In genomic region chr4:186845137-186845842, GRCh38 we compare ENCODE assay signal across 8 cellular contexts.
DNase-seq lines count a peak whose midpoint lies in the region; ATAC-seq and TF ChIP-seq lines count a peak whose summit lies in the region.

No MANE protein-coding gene starts in this region.

- no peaks in the 10 kb centered on the region for H3K27me3 ChIP-seq in adipocyte (replicated peaks; ENCODE audit: control insufficient read depth, insufficient read depth, low read length)
- no peaks in the 10 kb centered on the region for H3K27me3 ChIP-seq in hepatocyte
- H3K27me3 ChIP-seq in subcutaneous abdominal adipose tissue (ENCODE audit: control insufficient read depth in 5 of 5, insufficient read depth in 4 of 5, low read length in 5 of 5), result no peaks in the 10 kb centered on the region

- 64% methylated on average over 9 of the region's 9 CpGs for WGBS in hepatocyte (ENCODE audit: low lambda C conversion rate, missing lambda C conversion rate)

- H3K4me1 ChIP-seq in adipocyte (ENCODE audit: control insufficient read depth, insufficient read depth, low read length), result peaks cover 34% of the 10 kb centered on the region
- H3K4me1 ChIP-seq in hepatocyte (ENCODE audit: insufficient read depth), result peaks cover 13% of the 10 kb centered on the region
- H3K4me1 ChIP-seq in subcutaneous abdominal adipose tissue (ENCODE audit: control insufficient read depth in 5 of 5, insufficient read depth in 5 of 5, low read length in 5 of 5), result peaks cover 4 to 25% (median 14%) of the 10 kb centered on the region in 5 donors

- no peaks in the 10 kb centered on the region for H3K79me2 ChIP-seq in hepatocyte

- no peaks in the 10 kb centered on the region for H3K9me2 ChIP-seq in hepatocyte (replicated peaks; ENCODE audit: insufficient read depth)

- no peak for TF ChIP-seq CTCF in hepatocyte (IDR thresholded peaks at IDR 0.05; ENCODE audit: poor library complexity)

- H3K36me3 ChIP-seq in adipocyte (ENCODE audit: control insufficient read depth, insufficient read depth, low read length, severe bottlenecking) (no peaks in the 10 kb centered on the region), hepatocyte (replicated peaks; ENCODE audit: insufficient read depth, low read depth) (no peaks in the 10 kb centered on the region), subcutaneous abdominal adipose tissue (ENCODE audit: control insufficient read depth in 5 of 5, insufficient read depth in 5 of 5, low read length in 5 of 5) (no peaks in the 10 kb centered on the region)

- H3K4me3 ChIP-seq in adipocyte (ENCODE audit: low read length) (peak overlapping the region; percentile 80), hepatocyte (no peak overlapping the region), subcutaneous abdominal adipose tissue (ENCODE audit: low read depth in 1 of 5, low read length in 5 of 5) (peak overlapping the region in 1 of 5 donors; percentile 52)

- H3K27ac ChIP-seq in hepatocyte, result peak overlapping the region; percentile 87
- peak overlapping the region; percentile 71 for H3K27ac ChIP-seq in subcutaneous abdominal adipose tissue (ENCODE audit: low read depth, low read length)

- DNase-seq in HPDE6-E6E7 (ENCODE audit: extremely low spot score), result peak; percentile 86
- DNase-seq in adipocyte (ENCODE audit: low read depth), result peak; percentile 75
- peak; percentile 59 for DNase-seq in hepatocyte (ENCODE audit: low spot score)
- no peak for DNase-seq in NCI-H146 (lab: John Stamatoyannopoulos, UW)
- DNase-seq in NCI-H146 treated with DMSO at 0.1 percent for 48 hours (lab: John Stamatoyannopoulos, UW; ENCODE audit: unreplicated experiment), result no peak
- DNase-seq in NCI-H2227 treated with DMSO at 0.1 percent for 48 hours (lab: John Stamatoyannopoulos, UW), result no peak

- H3K9ac ChIP-seq in adipocyte (ENCODE audit: low read length) (peak overlapping the region; percentile 88), subcutaneous abdominal adipose tissue (ENCODE audit: low read length in 5 of 5) (no peak overlapping the region)

- H3K9me3 ChIP-seq in adipocyte (ENCODE audit: control insufficient read depth, low read length) (peaks cover 3% of the 10 kb centered on the region), hepatocyte (ENCODE audit: low read depth) (no peaks in the 10 kb centered on the region), subcutaneous abdominal adipose tissue (ENCODE audit: control insufficient read depth in 5 of 5, low read length in 5 of 5) (peaks cover 0 to 4% (median 2%) of the 10 kb centered on the region in 5 donors)

- no peaks in the 10 kb centered on the region for H4K20me1 ChIP-seq in hepatocyte (ENCODE audit: insufficient read depth, poor library complexity, severe bottlenecking)

- peak overlapping the region; percentile 57 for H3K4me2 ChIP-seq in hepatocyte

- peak overlapping the region; percentile 55 for H2AFZ ChIP-seq in hepatocyte

- ATAC-seq in HG02571 (IDR thresholded peaks at IDR 0.05; ENCODE audit: unreplicated experiment), result no peak

Comparison
In these comparisons a context has a peak if more than half of its experiments do, and no peak if none do; other contexts are left out.
1. DNase-seq: peak in HPDE6-E6E7 (single experiment), adipocyte (single experiment) and hepatocyte (single experiment); none in NCI-H146 (single experiment), NCI-H146 treated with DMSO at 0.1 percent for 48 hours (single experiment) and NCI-H2227 treated with DMSO at 0.1 percent for 48 hours (single experiment).